ENCODE assay signal across 1 cellular context in genomic region chr7:2911466-2911865, GRCh38.
TF ChIP-seq lines count a peak whose summit lies in the region.

No MANE protein-coding gene starts in this region.

TF ChIP-seq in SK-N-SH, 30 proteins besides CTCF, POLR2A, EP300 and RAD21:
- TF ChIP-seq EZH2phosphoT487 (IDR thresholded peaks at IDR 0.05; ENCODE audit: borderline replicate concordance, low read depth): no peak
- TF ChIP-seq RCOR1 (IDR thresholded peaks at IDR 0.05; ENCODE audit: low read length): no peak
- TF ChIP-seq IRF3 (IDR thresholded peaks at IDR 0.05; ENCODE audit: low read depth, low read length): no peak
- no peak for TF ChIP-seq MEF2A (IDR thresholded peaks at IDR 0.05; ENCODE audit: borderline replicate concordance, low read depth)
- no peak for TF ChIP-seq ELF1 (IDR thresholded peaks at IDR 0.05)
- no peak for TF ChIP-seq CHD2 (IDR thresholded peaks at IDR 0.05; ENCODE audit: low read length, partially characterized antibody)
- no peak for TF ChIP-seq SIN3A (IDR thresholded peaks at IDR 0.05; ENCODE audit: borderline replicate concordance, low read depth, low read length)
- no peak for TF ChIP-seq NRF1 (IDR thresholded peaks at IDR 0.05; ENCODE audit: low read depth, low read length)
- no peak for TF ChIP-seq TAF1 (IDR thresholded peaks at IDR 0.05; ENCODE audit: borderline replicate concordance, low read depth, low read length)
- TF ChIP-seq RXRA (IDR thresholded peaks at IDR 0.05; ENCODE audit: borderline replicate concordance, low read depth): no peak
- TF ChIP-seq TCF12 (IDR thresholded peaks at IDR 0.05): no peak
- no peak for TF ChIP-seq TEAD4 (IDR thresholded peaks at IDR 0.05; ENCODE audit: borderline replicate concordance, insufficient read depth)
- no peak for TF ChIP-seq YY1 (IDR thresholded peaks at IDR 0.05; ENCODE audit: low read depth)
- no peak for TF ChIP-seq REST (IDR thresholded peaks at IDR 0.05; ENCODE audit: low read depth, low read length)
- no peak for TF ChIP-seq FOSL2 (IDR thresholded peaks at IDR 0.05; ENCODE audit: borderline replicate concordance, low read depth)
- no peak for TF ChIP-seq MAX (IDR thresholded peaks at IDR 0.05; ENCODE audit: low read depth)
- no peak for TF ChIP-seq SMC3 (IDR thresholded peaks at IDR 0.05; ENCODE audit: low read depth, low read length)
- no peak for TF ChIP-seq NFIC (IDR thresholded peaks at IDR 0.05; ENCODE audit: borderline replicate concordance)
- TF ChIP-seq USF1 (IDR thresholded peaks at IDR 0.05; ENCODE audit: borderline replicate concordance, low read depth): no peak
TF ChIP-seq in SK-N-SH: peak in this region for 0.
